Comparison of ENCODE assay signal across 8 cellular contexts in genomic region chr19:14517446-14517839, GRCh38. TPM values are rescaled to one million over a fixed set of nuclear protein-coding genes. Genes with fewer than 3 reads are reported as not detected.
DNase-seq lines count a peak whose midpoint lies in the region; ATAC-seq and TF ChIP-seq lines count a peak whose summit lies in the region.

No MANE protein-coding gene starts in this region.

- H3K36me3 Mint-ChIP-seq in T-cell: peaks cover 30% of the 10 kb centered on the region

- no peaks in the 10 kb centered on the region for H3K9me3 Mint-ChIP-seq in T-cell

- peak overlapping the region; percentile 85 to 93 for H3K27ac Mint-ChIP-seq in T-cell

- ATAC-seq in T-cell (replicated peaks in 1 of 4) (no peak), HG03521 (IDR thresholded peaks at IDR 0.05; ENCODE audit: unreplicated experiment) (no peak)

- no peak for TF ChIP-seq CTCF in fibroblast of pulmonary artery (IDR thresholded peaks at IDR 0.05; ENCODE audit: low read length, missing control alignments)

- CTCF ChIA-PET in T-cell (lab: Charles Lee): interaction anchor here in 1 of 2 donors (0.7 to 1.9 kb wide), 4 partner anchors 8 to 34 kb away, joined by 3 to 12 read pairs (median 5); no protein-coding TSS in a partner anchor

- no peaks in the 10 kb centered on the region for H3K27me3 Mint-ChIP-seq in T-cell

- H3K4me3 Mint-ChIP-seq in T-cell: peak overlapping the region; percentile 90 to 94 (median 93)

- peaks cover 65 to 69% (median 68%) of the 10 kb centered on the region in 3 donors for H3K4me1 Mint-ChIP-seq in T-cell

- peak overlapping the region; percentile 86 for H3K4me3 ChIP-seq in fibroblast of pulmonary artery (replicated peaks; ENCODE audit: low read depth, low read length)

- POLR2A ChIA-PET in T-cell (lab: Charles Lee): interaction anchor here (0.5 to 3.8 kb wide), 7 partner anchors 8 to 137 kb away, joined by 3 to 35 read pairs (median 5); partner anchors contain the start of gene ADGRE5 (in 1 of the 2)

- DNase-seq in DMS53 (lab: John Stamatoyannopoulos, UW): peak; percentile 51
- DNase-seq in DMS53 treated with DMSO at 0.1 percent for 48 hours (lab: John Stamatoyannopoulos, UW; ENCODE audit: unreplicated experiment): no peak
- DNase-seq in T-cell: peak in 1 of 34 experiments; percentile 8
- peak; percentile 27 for DNase-seq in fibroblast of pulmonary artery (ENCODE audit: low read depth)
- DNase-seq in retina: peak; percentile 23
- no peak for DNase-seq in central memory CD4-positive, alpha-beta T cell
- no peak for DNase-seq in NCI-H1417 (lab: John Stamatoyannopoulos, UW)

RNA-seq across cellular contexts. Expression of gene DNAJB1, which starts 0.8 kb away (rescaled TPM):
- total RNA-seq in T-cell: 100 to 1,000 TPM; 158 to 575 (median 165) TPM

RNA-seq across cellular contexts. Expression of gene TECR, which starts 12.0 kb away (rescaled TPM):
- 100 to 1,000 TPM; 137 to 207 (median 171) TPM for total RNA-seq in T-cell

RNA-seq across cellular contexts. Expression of gene GIPC1, which starts 21.5 kb away (rescaled TPM):
- 10 to 100 TPM; 27.5 to 44.4 (median 35.4) TPM for total RNA-seq in T-cell

RNA-seq across cellular contexts. Expression of gene PTGER1, which starts 42.3 kb away (rescaled TPM):
- under 1 TPM in 2 of 5 donors, not detected in 3; 0.23 to 0.25 TPM for total RNA-seq in T-cell

RNA-seq across cellular contexts. Expression of gene NDUFB7, which starts 54.4 kb away (rescaled TPM):
- 100 to 1,000 TPM in 1 of 5 donors, 10 to 100 TPM in 4; 47.9 to 112 (median 90.4) TPM for total RNA-seq in T-cell

Comparison
In these comparisons a context has a peak if more than half of its experiments do, and no peak if none do; other contexts are left out.
1. DNase-seq: peak in DMS53 (single experiment), fibroblast of pulmonary artery (single experiment) and retina (single experiment); none in DMS53 treated with DMSO at 0.1 percent for 48 hours (single experiment), central memory CD4-positive, alpha-beta T cell (single experiment) and NCI-H1417 (0 of 3).